ENCODE assay signal across 25 cellular contexts in the genomic region with DNA sequence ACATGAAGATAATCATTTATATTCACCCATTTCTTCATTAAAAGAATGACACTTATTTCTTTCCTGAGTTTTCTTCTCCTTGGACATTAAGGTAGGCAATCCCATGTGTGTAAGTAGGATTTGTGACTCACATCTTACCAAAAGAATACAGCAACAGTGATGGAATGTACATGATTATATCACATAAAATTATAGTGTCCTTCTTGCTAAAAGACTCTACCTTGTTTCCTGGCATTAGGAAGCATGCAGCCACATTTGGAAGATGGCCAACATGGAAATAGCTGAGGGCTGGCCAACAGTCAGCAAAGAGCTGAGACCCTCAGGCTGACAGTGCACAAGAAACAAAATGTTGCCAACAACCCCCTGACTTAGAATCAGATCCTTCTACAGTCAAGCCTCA.
DNase-seq lines count a peak whose midpoint lies in the region; ATAC-seq and TF ChIP-seq lines count a peak whose summit lies in the region.
"Had no signal": no experiment of that assay in that cellular context is flagged by ENCODE, and none has a peak within 500 bp of the region (broad histone marks: within the 10 kb centered on the region; RNA-seq: fewer than 3 reads in every experiment).

No MANE protein-coding gene starts in this region.

- CTCF ChIA-PET in IMR-90 (lab: Yijun Ruan, JAX) (no interaction called here), mammary epithelial cell (lab: Charles Lee; ENCODE audit: low non-redundant PET) (no interaction called here)
- CTCF ChIA-PET in activated naive CD4-positive, alpha-beta T cell treated with anti-CD3 and anti-CD28 coated beads, Interleukin-2, amount 10 ng/mL, durations not matched to agents 7 days and 5 days (lab: Charles Lee) = no interaction called here

- H2AK9ac ChIP-seq in IMR-90 (replicated peaks; ENCODE audit: low read depth, low read length, poor library complexity) = peak overlapping the region; percentile 67

- TF ChIP-seq POLR2A in IMR-90 (IDR thresholded peaks at IDR 0.05; ENCODE audit: low read depth, low read length) = no peak

- H3K18ac ChIP-seq in IMR-90 (ENCODE audit: low read depth, low read length) = no peak overlapping the region

- no peaks in the 10 kb centered on the region for H3K27me3 ChIP-seq in IMR-90 (ENCODE audit: control insufficient read depth, insufficient read depth, low read length)
- H3K27me3 ChIP-seq in mammary epithelial cell (ENCODE audit: insufficient read depth, low read length) = no peaks in the 10 kb centered on the region
- H3K27me3 ChIP-seq: heart right ventricle had no signal

- no peaks in the 10 kb centered on the region for H4K20me1 ChIP-seq in IMR-90 (ENCODE audit: insufficient read depth, low read length)
- no peaks in the 10 kb centered on the region for H4K20me1 ChIP-seq in mammary epithelial cell (ENCODE audit: insufficient read depth, low read length)

- DNase-seq in AG10803 (ENCODE audit: low read depth) = peak; percentile 34
- peak; percentile 60 for DNase-seq in IMR-90
- DNase-seq in mammary epithelial cell = peak; percentile 41
- peak; percentile 13 for DNase-seq in hepatic stellate cell (ENCODE audit: low spot score)
- DNase-seq in activated naive CD4-positive, alpha-beta T cell treated with anti-CD3 and anti-CD28 coated beads, Interleukin-2, amount 10 ng/mL, durations not matched to agents 7 days and 5 days = no peak
- DNase-seq: activated B cell treated with CpG ODN at 0.5 μM for 24 hours; activated CD4-positive, alpha-beta T cell treated with anti-CD3 and anti-CD28 coated beads, Interleukin-2, amount 50 U/mL, for 48 hours; activated gamma-delta T cell; amniotic stem cell; C1 segment of cervical spinal cord; Calu3; cerebellar nuclear complex; effector memory CD8-positive, alpha-beta T cell; heart right ventricle; NCI-H1694 treated with DMSO at 0.1 percent for 48 hours; NCI-H82; right cardiac atrium; T-helper 9 cell had no signal

- H3K4ac ChIP-seq in IMR-90 (ENCODE audit: low read depth, low read length) = no peak overlapping the region

- H3K4me3 ChIP-seq in AG10803 (ENCODE audit: low read length) (no peak overlapping the region), IMR-90 (ENCODE audit: insufficient read depth, low read depth, low read length) (no peak overlapping the region), mammary epithelial cell (replicated peaks in 1 of 3; ENCODE audit: insufficient read depth in 1 of 3, low read depth in 2 of 3, low read length in 3 of 3) (no peak overlapping the region)
- H3K4me3 ChIP-seq: A549, heart right ventricle, SK-N-MC had no signal

- no peak overlapping the region for H2AFZ ChIP-seq in IMR-90 (replicated peaks; ENCODE audit: low read length, poor library complexity)
- H2AFZ ChIP-seq in mammary epithelial cell (ENCODE audit: low read depth, low read length) = no peak overlapping the region

- H3K36me3 ChIP-seq in IMR-90 (ENCODE audit: control insufficient read depth, insufficient read depth, low read length) = no peaks in the 10 kb centered on the region
- H3K36me3 ChIP-seq in mammary epithelial cell (ENCODE audit: insufficient read depth, low read length) = no peaks in the 10 kb centered on the region
- H3K36me3 ChIP-seq: heart right ventricle had no signal

- H3K36me3 Mint-ChIP-seq in activated naive CD4-positive, alpha-beta T cell treated with anti-CD3 and anti-CD28 coated beads, Interleukin-2, amount 10 ng/mL, durations not matched to agents 7 days and 5 days = no peaks in the 10 kb centered on the region
- H3K36me3 Mint-ChIP-seq: memory B cell had no signal

- H3K9ac ChIP-seq in IMR-90 (ENCODE audit: low read depth, low read length) (no peak overlapping the region), mammary epithelial cell (ENCODE audit: insufficient read depth, low read length) (no peak overlapping the region)

- no peaks in the 10 kb centered on the region for H3K4me1 Mint-ChIP-seq in activated naive CD4-positive, alpha-beta T cell treated with anti-CD3 and anti-CD28 coated beads, Interleukin-2, amount 10 ng/mL, durations not matched to agents 7 days and 5 days
- H3K4me1 Mint-ChIP-seq: activated B cell treated with CpG ODN at 0.5 μM for 24 hours, memory B cell had no signal

- no peaks in the 10 kb centered on the region for H3K79me2 ChIP-seq in mammary epithelial cell (ENCODE audit: insufficient read depth, low read length)

- no peak overlapping the region for H2BK20ac ChIP-seq in IMR-90 (ENCODE audit: low read depth, low read length)

- H3K4me2 ChIP-seq in IMR-90 (ENCODE audit: low read depth, low read length) = no peak overlapping the region
- H3K4me2 ChIP-seq in mammary epithelial cell (ENCODE audit: insufficient read depth, low read depth, low read length) = no peak overlapping the region
- H3K4me2 ChIP-seq: A549 had no signal

- TF ChIP-seq CTCF in AG10803 (conservative IDR thresholded peaks at IDR 0.05; ENCODE audit: low read length) (no peak), IMR-90 (conservative IDR thresholded peaks at IDR 0.05; ENCODE audit: low read depth, low read length) (no peak), mammary epithelial cell (conservative IDR thresholded peaks at IDR 0.05 in 1 of 2, IDR thresholded peaks at IDR 0.05 in 1 of 2; ENCODE audit: extremely low read depth in 1 of 2, insufficient read depth in 1 of 2, low read depth in 1 of 2, low read length in 2 of 2) (no peak)

- H3K9me1 ChIP-seq in IMR-90 (ENCODE audit: insufficient read depth, low read length) = no peaks in the 10 kb centered on the region

- POLR2A ChIA-PET in IMR-90 (lab: Charles Lee; ENCODE audit: unreplicated experiment) = no interaction called here

- no peaks in the 10 kb centered on the region for H3K79me1 ChIP-seq in IMR-90 (ENCODE audit: low read depth in 1 of 2, low read length in 2 of 2)

- dilution Hi-C loops in IMR-90 (cut with HindIII; ENCODE audit: low sequenced_read_pairs, unreplicated experiment) = no loop called here
- dilution Hi-C loops in mammary epithelial cell (cut with HindIII; ENCODE audit: low sequenced_read_pairs) = no loop called here

- H3K4me3 Mint-ChIP-seq in activated naive CD4-positive, alpha-beta T cell treated with anti-CD3 and anti-CD28 coated beads, Interleukin-2, amount 10 ng/mL, durations not matched to agents 7 days and 5 days = no peak overlapping the region
- H3K4me3 Mint-ChIP-seq: activated B cell treated with CpG ODN at 0.5 μM for 24 hours; effector memory CD8-positive, alpha-beta T cell; memory B cell had no signal

- H3K4me1 ChIP-seq in IMR-90 (ENCODE audit: control insufficient read depth, insufficient read depth, low read length) (peaks cover 2% of the 10 kb centered on the region), mammary epithelial cell (ENCODE audit: insufficient read depth, low read length) (peaks cover 25% of the 10 kb centered on the region)
- H3K4me1 ChIP-seq: A549 had no signal

- in situ Hi-C loops in IMR-90 (cut with MboI; ENCODE audit: low sequenced_read_pairs) (no loop called here), mammary epithelial cell (cut with MboI; ENCODE audit: low sequenced_read_pairs in 2 of 2) (no loop called here)

- H4K5ac ChIP-seq in IMR-90 (ENCODE audit: low read depth, low read length) = no peak overlapping the region

- no peaks in the 10 kb centered on the region for H3K9me3 Mint-ChIP-seq in activated naive CD4-positive, alpha-beta T cell treated with anti-CD3 and anti-CD28 coated beads, Interleukin-2, amount 10 ng/mL, durations not matched to agents 7 days and 5 days
- H3K9me3 Mint-ChIP-seq: activated B cell treated with CpG ODN at 0.5 μM for 24 hours; effector memory CD8-positive, alpha-beta T cell; memory B cell had no signal

- H3K9me3 ChIP-seq in IMR-90 (ENCODE audit: control insufficient read depth, insufficient read depth, low read length) (no peaks in the 10 kb centered on the region), mammary epithelial cell (replicated peaks; ENCODE audit: insufficient read depth, low read length) (no peaks in the 10 kb centered on the region)
- H3K9me3 ChIP-seq: A549, heart right ventricle had no signal

- no peaks in the 10 kb centered on the region for H3K27me3 Mint-ChIP-seq in activated naive CD4-positive, alpha-beta T cell treated with anti-CD3 and anti-CD28 coated beads, Interleukin-2, amount 10 ng/mL, durations not matched to agents 7 days and 5 days
- H3K27me3 Mint-ChIP-seq: activated B cell treated with CpG ODN at 0.5 μM for 24 hours; effector memory CD8-positive, alpha-beta T cell; memory B cell had no signal

- H3K14ac ChIP-seq in IMR-90 (replicated peaks; ENCODE audit: low read depth, low read length) = no peak overlapping the region

- H2BK120ac ChIP-seq in IMR-90 (ENCODE audit: low read depth, low read length) = no peak overlapping the region

- no peak overlapping the region for H3K56ac ChIP-seq in IMR-90 (ENCODE audit: extremely low read depth, insufficient read depth, low read length)

- H2AK5ac ChIP-seq in IMR-90 (ENCODE audit: low read depth, low read length) = peak overlapping the region; percentile 4; the same call in 1 of the 2 replicates

- H2BK15ac ChIP-seq in IMR-90 (ENCODE audit: low read depth, low read length) = no peak overlapping the region

- no peak for TF ChIP-seq RAD21 in IMR-90 (IDR thresholded peaks at IDR 0.05; ENCODE audit: low read length)

- no peak overlapping the region for H3K23ac ChIP-seq in IMR-90 (ENCODE audit: low read depth, low read length)

- H2BK5ac ChIP-seq in IMR-90 (ENCODE audit: low read depth, low read length, poor library complexity, severe bottlenecking) = no peak overlapping the region

- no peak overlapping the region; the same call in 1 of the 2 replicates for H4K91ac ChIP-seq in IMR-90 (ENCODE audit: insufficient read depth, low read depth, low read length)

- H3K27ac ChIP-seq in IMR-90 (ENCODE audit: insufficient read depth, low read length) = no peak overlapping the region
- no peak overlapping the region for H3K27ac ChIP-seq in mammary epithelial cell (ENCODE audit: insufficient read depth, low read depth, low read length)
- H3K27ac ChIP-seq: A549, heart right ventricle, HL-60, SK-N-MC had no signal

- H4K8ac ChIP-seq in IMR-90 (ENCODE audit: low read depth in 2 of 2, low read length in 2 of 2) = no peak overlapping the region

- H3K27ac Mint-ChIP-seq in activated naive CD4-positive, alpha-beta T cell treated with anti-CD3 and anti-CD28 coated beads, Interleukin-2, amount 10 ng/mL, durations not matched to agents 7 days and 5 days = no peak overlapping the region
- H3K27ac Mint-ChIP-seq: activated B cell treated with CpG ODN at 0.5 μM for 24 hours; effector memory CD8-positive, alpha-beta T cell; memory B cell had no signal

- no peak; the same call in 1 of the 2 replicates for ATAC-seq in IMR-90 (ENCODE audit: low read depth)
- ATAC-seq in HG03159 (IDR thresholded peaks at IDR 0.05; ENCODE audit: unreplicated experiment) = no peak
- no peak for ATAC-seq in HG03045 (IDR thresholded peaks at IDR 0.05; ENCODE audit: unreplicated experiment)
- no peak for ATAC-seq in GM18498 (IDR thresholded peaks at IDR 0.05; ENCODE audit: unreplicated experiment)
- ATAC-seq: A549; effector memory CD8-positive, alpha-beta T cell; heart right ventricle; right cardiac atrium had no signal

- no TSS peak for BruUV-seq in IMR-90 (replicated peaks; lab: Mats Ljungman, UMichigan)
- no TSS peak for BruUV-seq in mammary epithelial cell (replicated peaks; lab: Mats Ljungman, UMichigan)

- intact Hi-C loops in IMR-90 (cut with micrococcal nuclease) = no loop called here
- intact Hi-C loops in mammary epithelial cell (cut with micrococcal nuclease) = no loop called here

TF ChIP-seq in IMR-90, 13 proteins besides CTCF, POLR2A, EP300 and RAD21 (continues in another document):
- TF ChIP-seq NFE2L2 (IDR thresholded peaks at IDR 0.05; ENCODE audit: low read depth, low read length) (no peak), BHLHE40 (IDR thresholded peaks at IDR 0.05; ENCODE audit: low read depth, low read length) (no peak)
